12 cellular contexts compared by ENCODE assay signal in genomic region chr18:71398530-71398929, GRCh38.
DNase-seq lines count a peak whose midpoint lies in the region; ATAC-seq and TF ChIP-seq lines count a peak whose summit lies in the region.
"Had no signal": no experiment of that assay in that cellular context is flagged by ENCODE, and none has a peak within 500 bp of the region (broad histone marks: within the 10 kb centered on the region; RNA-seq: fewer than 3 reads in every experiment).

No MANE protein-coding gene starts in this region.

- no peak for TF ChIP-seq CTCF in upper lobe of right lung (IDR thresholded peaks at IDR 0.05)

- intact Hi-C loops in posterior cingulate gyrus (cut with DNase I) (loop anchor here (5.0 kb wide), 1 partner anchor 1144 kb away; the partner anchor contains the start of gene CBLN2), upper lobe of right lung (cut with DNase I) (no loop called here)

- ATAC-seq in upper lobe of right lung (no peak), GM19455 (IDR thresholded peaks at IDR 0.05; ENCODE audit: unreplicated experiment) (no peak)
- ATAC-seq: A549 had no signal

- no peaks in the 10 kb centered on the region for H3K27me3 ChIP-seq in upper lobe of right lung
- H3K27me3 ChIP-seq: esophagus muscularis mucosa had no signal

- H3K27ac ChIP-seq in upper lobe of right lung = no peak overlapping the region
- H3K27ac ChIP-seq: A549, esophagus muscularis mucosa had no signal

- H3K9me3 ChIP-seq in upper lobe of right lung = no peaks in the 10 kb centered on the region
- H3K9me3 ChIP-seq: A549, esophagus muscularis mucosa had no signal

- DNase-seq in NCI-H1417 (lab: John Stamatoyannopoulos, UW) = peak; percentile 46 to 75 (median 60)
- no peak for DNase-seq in NCI-H1417 treated with DMSO at 0.1 percent for 48 hours (lab: John Stamatoyannopoulos, UW)
- peak; percentile 94 for DNase-seq in NCI-H69 (lab: John Stamatoyannopoulos, UW)
- peak; percentile 24 to 49 for DNase-seq in dermis microvascular lymphatic vessel endothelial cell (ENCODE audit: low read depth in 2 of 2)
- peak in 7 of 10 donors; percentile 13 to 75 (median 51) for DNase-seq in posterior cingulate gyrus
- DNase-seq in stimulated activated CD4-positive, alpha-beta T cell treated with anti-CD3 and anti-CD28 coated beads, Interleukin-4, amount 100 ng/mL, for 24 hours = no peak
- DNase-seq in upper lobe of right lung = no peak
- DNase-seq: NCI-H524 treated with DMSO at 0.1 percent for 48 hours, occipital lobe had no signal

- no peaks in the 10 kb centered on the region for H3K36me3 ChIP-seq in upper lobe of right lung
- H3K36me3 ChIP-seq: esophagus muscularis mucosa had no signal

- H3K4me3 ChIP-seq in upper lobe of right lung = no peak overlapping the region
- H3K4me3 ChIP-seq: A549, esophagus muscularis mucosa had no signal

- H3K4me1 ChIP-seq in upper lobe of right lung = no peaks in the 10 kb centered on the region
- H3K4me1 ChIP-seq: A549, esophagus muscularis mucosa had no signal

Comparison
In these comparisons a context has a peak if more than half of its experiments do, and no peak if none do; other contexts are left out.
1. DNase-seq: peak in NCI-H1417 (3 of 3), NCI-H69 (single experiment), dermis microvascular lymphatic vessel endothelial cell (2 of 2) and posterior cingulate gyrus (7 of 10); none in NCI-H1417 treated with DMSO at 0.1 percent for 48 hours (single experiment), stimulated activated CD4-positive, alpha-beta T cell treated with anti-CD3 and anti-CD28 coated beads, Interleukin-4, amount 100 ng/mL, for 24 hours (single experiment) and upper lobe of right lung (single experiment).